Comparison of ENCODE assay signal across 25 cellular contexts in the genomic region with DNA sequence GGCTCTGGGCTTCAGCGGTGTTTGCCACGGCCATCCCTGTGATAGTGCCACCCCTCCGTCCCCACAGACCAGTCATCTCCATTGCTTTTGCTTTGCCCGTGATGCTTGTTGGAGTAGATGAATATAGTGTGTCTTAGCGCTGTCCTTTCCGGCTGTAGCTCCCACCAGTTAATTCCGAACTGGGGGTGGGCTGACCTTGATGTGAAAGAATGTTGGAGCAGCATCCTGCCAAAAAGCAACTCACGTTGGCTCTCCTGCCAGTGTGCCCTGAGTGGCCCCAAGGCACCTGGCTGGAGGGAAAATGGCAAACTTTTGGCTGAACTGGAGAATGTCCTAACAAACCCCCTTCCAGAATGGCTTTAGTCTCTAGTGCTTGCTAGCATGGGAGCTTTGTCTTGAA. TPM values are rescaled to one million over a fixed set of nuclear protein-coding genes. Genes with fewer than 3 reads are reported as not detected.
DNase-seq lines count a peak whose midpoint lies in the region; ATAC-seq, FAIRE-seq and TF ChIP-seq lines count a peak whose summit lies in the region.
"Had no signal": no experiment of that assay in that cellular context is flagged by ENCODE, and none has a peak within 500 bp of the region (broad histone marks: within the 10 kb centered on the region; RNA-seq: fewer than 3 reads in every experiment).

No MANE protein-coding gene starts in this region.

- intact Hi-C loops in CD8-positive, alpha-beta T cell (cut with DNase I, micrococcal nuclease), result no loop called here

- no peak for TF ChIP-seq CTCF in CD8-positive, alpha-beta T cell (IDR thresholded peaks at IDR 0.05)
- TF ChIP-seq CTCF in astrocyte (IDR thresholded peaks at IDR 0.05; ENCODE audit: insufficient read depth, low read depth, low read length) (no peak), nephron progenitor cell (IDR thresholded peaks at IDR 0.05) (no peak), Peyer's patch (IDR thresholded peaks at IDR 0.05) (no peak)

- FAIRE-seq in astrocyte (lab: Jason Lieb, UNC), result no peak

- H3K4me3 ChIP-seq in CD4-positive, CD25-positive, alpha-beta regulatory T cell (ENCODE audit: low read depth, low read length), result no peak overlapping the region
- no peak overlapping the region for H3K4me3 ChIP-seq in CD8-positive, alpha-beta T cell (ENCODE audit: low read depth, low read length)
- H3K4me3 ChIP-seq in astrocyte (ENCODE audit: insufficient read depth, low read depth, low read length), result no peak overlapping the region
- no peak overlapping the region for H3K4me3 ChIP-seq in SJCRH30
- H3K4me3 ChIP-seq in Peyer's patch, result no peak overlapping the region
- H3K4me3 ChIP-seq: gastroesophageal sphincter, HAP-1, sigmoid colon, uterus had no signal

- H3K4me3 Mint-ChIP-seq in CD4-positive, CD25-positive, alpha-beta regulatory T cell, result peak overlapping the region in 1 of 4 donors; percentile 58
- H3K4me3 Mint-ChIP-seq in CD8-positive, alpha-beta T cell, result no peak overlapping the region
- peak overlapping the region; percentile 57 for H3K4me3 Mint-ChIP-seq in astrocyte (ENCODE audit: unreplicated experiment)
- H3K4me3 Mint-ChIP-seq in nephron progenitor cell, result no peak overlapping the region
- H3K4me3 Mint-ChIP-seq: T-helper 1 cell treated with Interleukin-12 subunit alpha and Interleukin-12 subunit beta and Interleukin-4 antibody, amounts not matched to agents 30 μg/mL and 1 μg/mL, for 36 hours had no signal

- H3K4me2 ChIP-seq in astrocyte (ENCODE audit: low read length), result no peak overlapping the region

- H3K27ac Mint-ChIP-seq in CD4-positive, CD25-positive, alpha-beta regulatory T cell, result peak overlapping the region; percentile 23 to 68 (median 42)
- peak overlapping the region; percentile 37 for H3K27ac Mint-ChIP-seq in CD8-positive, alpha-beta T cell
- peak overlapping the region; percentile 47 for H3K27ac Mint-ChIP-seq in astrocyte (ENCODE audit: unreplicated experiment)
- H3K27ac Mint-ChIP-seq in nephron progenitor cell, result peak overlapping the region; percentile 93
- H3K27ac Mint-ChIP-seq: T-helper 1 cell treated with Interleukin-12 subunit alpha and Interleukin-12 subunit beta and Interleukin-4 antibody, amounts not matched to agents 30 μg/mL and 1 μg/mL, for 36 hours had no signal

- DNase-seq in CD4-positive, CD25-positive, alpha-beta regulatory T cell, result no peak
- no peak for DNase-seq in CD8-positive, alpha-beta T cell
- DNase-seq in astrocyte (ENCODE audit: low read depth) (no peak), nephron progenitor cell (no peak), SJCRH30 (no peak), Peyer's patch (no peak)
- DNase-seq: activated naive CD4-positive, alpha-beta T cell; activated T-cell treated with anti-CD3 and anti-CD28 coated beads for 4 hours; aorta; DMS53; IMR-90; NCI-H1105; NCI-H2081; NCI-H446; sigmoid colon; stimulated activated CD8-positive, alpha-beta memory T cell treated with anti-CD3 and anti-CD28 coated beads, Interleukin-4, amount 100 ng/mL, for 48 hours; uterus had no signal

- peaks cover 84% of the 10 kb centered on the region for H3K36me3 ChIP-seq in CD4-positive, CD25-positive, alpha-beta regulatory T cell (ENCODE audit: control insufficient read depth, insufficient read depth, low read length)
- peaks cover 56% of the 10 kb centered on the region for H3K36me3 ChIP-seq in CD8-positive, alpha-beta T cell (ENCODE audit: insufficient read depth, low read length)
- H3K36me3 ChIP-seq in astrocyte (ENCODE audit: insufficient read depth, low read length) (peaks cover 46% of the 10 kb centered on the region), SJCRH30 (peaks cover 80% of the 10 kb centered on the region), Peyer's patch (peaks cover 0 to 83% (median 4%) of the 10 kb centered on the region in 3 donors)
- H3K36me3 ChIP-seq: uterus had no signal

- H3K36me3 Mint-ChIP-seq in CD4-positive, CD25-positive, alpha-beta regulatory T cell, result peaks cover 46% of the 10 kb centered on the region
- H3K36me3 Mint-ChIP-seq in CD8-positive, alpha-beta T cell, result peaks cover 87% of the 10 kb centered on the region
- peaks cover 32% of the 10 kb centered on the region for H3K36me3 Mint-ChIP-seq in astrocyte (ENCODE audit: low read depth, unreplicated experiment)
- H3K36me3 Mint-ChIP-seq in nephron progenitor cell (ENCODE audit: low read depth), result peaks cover 66% of the 10 kb centered on the region

- no peaks in the 10 kb centered on the region for H3K27me3 Mint-ChIP-seq in CD4-positive, CD25-positive, alpha-beta regulatory T cell
- no peaks in the 10 kb centered on the region for H3K27me3 Mint-ChIP-seq in CD8-positive, alpha-beta T cell (ENCODE audit: low read depth)
- no peaks in the 10 kb centered on the region for H3K27me3 Mint-ChIP-seq in astrocyte (ENCODE audit: low read depth, unreplicated experiment)
- H3K27me3 Mint-ChIP-seq in nephron progenitor cell (ENCODE audit: low read depth, poor library complexity), result no peaks in the 10 kb centered on the region

- peaks cover 73% of the 10 kb centered on the region for H3K79me2 ChIP-seq in astrocyte (ENCODE audit: insufficient read depth, low read length)

- CTCF ChIA-PET in CD8-positive, alpha-beta T cell (lab: Charles Lee), result interaction anchor here (1.0 to 1.6 kb wide), 2 partner anchors 43 to 108 kb away, joined by 3 to 4 read pairs; no protein-coding TSS in a partner anchor

- POLR2A ChIA-PET in CD8-positive, alpha-beta T cell (lab: Charles Lee), result no interaction called here

- no peak overlapping the region for H3K27ac ChIP-seq in CD4-positive, CD25-positive, alpha-beta regulatory T cell (ENCODE audit: insufficient read depth, low read length, poor library complexity, severe bottlenecking)
- H3K27ac ChIP-seq in CD8-positive, alpha-beta T cell (ENCODE audit: low read depth, low read length), result no peak overlapping the region
- H3K27ac ChIP-seq in astrocyte (ENCODE audit: low read depth, low read length) (no peak overlapping the region), SJCRH30 (no peak overlapping the region), Peyer's patch (no peak overlapping the region)
- H3K27ac ChIP-seq: parathyroid adenoma, sigmoid colon, uterus, VCaP had no signal

- no peaks in the 10 kb centered on the region for H3K9me3 ChIP-seq in CD4-positive, CD25-positive, alpha-beta regulatory T cell (ENCODE audit: control insufficient read depth in 2 of 2, low read length in 2 of 2)
- H3K9me3 ChIP-seq in CD8-positive, alpha-beta T cell (ENCODE audit: low read length), result no peaks in the 10 kb centered on the region
- H3K9me3 ChIP-seq in astrocyte (ENCODE audit: insufficient read depth, low read depth, low read length) (no peaks in the 10 kb centered on the region), SJCRH30 (replicated peaks) (no peaks in the 10 kb centered on the region), Peyer's patch (no peaks in the 10 kb centered on the region)
- H3K9me3 ChIP-seq: gastroesophageal sphincter, HAP-1, sigmoid colon, uterus had no signal

- no peak for ATAC-seq in CD4-positive, CD25-positive, alpha-beta regulatory T cell (ENCODE audit: low read depth in 2 of 2)
- no peak for ATAC-seq in CD8-positive, alpha-beta T cell
- ATAC-seq in GM21723 (IDR thresholded peaks at IDR 0.05; ENCODE audit: unreplicated experiment), result no peak
- ATAC-seq: gastroesophageal sphincter had no signal

- no peak for TF ChIP-seq POLR2A in Peyer's patch (IDR thresholded peaks at IDR 0.05)

- H2AFZ ChIP-seq in astrocyte (ENCODE audit: low read depth, low read length), result no peak overlapping the region
- H2AFZ ChIP-seq: parathyroid adenoma had no signal

- peaks cover under 1% of the 10 kb centered on the region for H3K4me1 ChIP-seq in CD4-positive, CD25-positive, alpha-beta regulatory T cell (ENCODE audit: control insufficient read depth, insufficient read depth, low read length, poor library complexity, severe bottlenecking)
- H3K4me1 ChIP-seq in CD8-positive, alpha-beta T cell (ENCODE audit: insufficient read depth, low read length), result peaks cover 17% of the 10 kb centered on the region
- peaks cover 28% of the 10 kb centered on the region for H3K4me1 ChIP-seq in astrocyte (ENCODE audit: insufficient read depth, low read length)
- no peaks in the 10 kb centered on the region for H3K4me1 ChIP-seq in SJCRH30
- H3K4me1 ChIP-seq in Peyer's patch, result no peaks in the 10 kb centered on the region
- H3K4me1 ChIP-seq: parathyroid adenoma, uterus had no signal

- H3K4me1 Mint-ChIP-seq in CD4-positive, CD25-positive, alpha-beta regulatory T cell, result peaks cover 9 to 57% (median 39%) of the 10 kb centered on the region in 4 donors
- peaks cover 61% of the 10 kb centered on the region for H3K4me1 Mint-ChIP-seq in CD8-positive, alpha-beta T cell (ENCODE audit: low read depth)
- peaks cover 67% of the 10 kb centered on the region for H3K4me1 Mint-ChIP-seq in astrocyte (ENCODE audit: low read depth, unreplicated experiment)
- peaks cover 15% of the 10 kb centered on the region for H3K4me1 Mint-ChIP-seq in nephron progenitor cell

- no peak overlapping the region for H3K9ac ChIP-seq in astrocyte (ENCODE audit: low read length)
- H3K9ac ChIP-seq: parathyroid adenoma had no signal

- peaks cover 84% of the 10 kb centered on the region for H4K20me1 ChIP-seq in astrocyte (ENCODE audit: insufficient read depth, low read length)

- H3K9me3 Mint-ChIP-seq in CD4-positive, CD25-positive, alpha-beta regulatory T cell, result no peaks in the 10 kb centered on the region
- no peaks in the 10 kb centered on the region for H3K9me3 Mint-ChIP-seq in CD8-positive, alpha-beta T cell
- peaks cover 1% of the 10 kb centered on the region for H3K9me3 Mint-ChIP-seq in astrocyte (ENCODE audit: unreplicated experiment)
- no peaks in the 10 kb centered on the region for H3K9me3 Mint-ChIP-seq in nephron progenitor cell
- H3K9me3 Mint-ChIP-seq: T-helper 1 cell treated with Interleukin-12 subunit alpha and Interleukin-12 subunit beta and Interleukin-4 antibody, amounts not matched to agents 30 μg/mL and 1 μg/mL, for 36 hours had no signal

- H3K27me3 ChIP-seq in CD4-positive, CD25-positive, alpha-beta regulatory T cell (ENCODE audit: control insufficient read depth, insufficient read depth, low read length), result no peaks in the 10 kb centered on the region
- no peaks in the 10 kb centered on the region for H3K27me3 ChIP-seq in CD8-positive, alpha-beta T cell (ENCODE audit: insufficient read depth, low read length)
- no peaks in the 10 kb centered on the region for H3K27me3 ChIP-seq in astrocyte (ENCODE audit: insufficient read depth, low read length)
- no peaks in the 10 kb centered on the region for H3K27me3 ChIP-seq in SJCRH30
- no peaks in the 10 kb centered on the region for H3K27me3 ChIP-seq in Peyer's patch
- H3K27me3 ChIP-seq: gastroesophageal sphincter, sigmoid colon, uterus had no signal

RNA-seq across cellular contexts. Expression of a gene that starts 20.0 kb away (rescaled TPM):
- 46.7 TPM for total RNA-seq in CD4-positive, CD25-positive, alpha-beta regulatory T cell
- polyA plus RNA-seq in CD4-positive, CD25-positive, alpha-beta regulatory T cell, result 100 to 1,000 TPM; 152 to 175 (median 168) TPM
- total RNA-seq in CD8-positive, alpha-beta T cell, result 10 to 100 TPM; 39.1 to 39.6 TPM
- total RNA-seq in astrocyte, result 386 and 424 TPM in 2 replicates
- 175 and 179 TPM in 2 replicates for total RNA-seq in SJCRH30 (2014; rRNA removed; shearing (Covaris generic))
- 100 to 1,000 TPM; 131 to 150 (median 133) TPM for total RNA-seq in Peyer's patch

RNA-seq across cellular contexts. Expression of a gene that starts 41.5 kb away (rescaled TPM):
- 1.4 TPM for total RNA-seq in CD4-positive, CD25-positive, alpha-beta regulatory T cell
- polyA plus RNA-seq in CD4-positive, CD25-positive, alpha-beta regulatory T cell, result under 1 TPM in 1 of 4 donors, not detected in 3; 0.38 TPM
- total RNA-seq in CD8-positive, alpha-beta T cell, result under 1 TPM; 0.16 to 0.56 TPM
- 1.1 and 1.9 TPM in 2 replicates for total RNA-seq in astrocyte
- total RNA-seq in SJCRH30 (2014; rRNA removed; shearing (Covaris generic)), result 0.05 and 0.24 TPM in 2 replicates
- not detected for total RNA-seq in Peyer's patch
- total RNA-seq: kidney epithelial cell, SK-MEL-5 had no signal

RNA-seq across cellular contexts. Expression of a gene that starts 47.5 kb away (rescaled TPM):
- 15.7 TPM for total RNA-seq in CD4-positive, CD25-positive, alpha-beta regulatory T cell
- polyA plus RNA-seq in CD4-positive, CD25-positive, alpha-beta regulatory T cell, result 1 to 10 TPM; 3.4 to 7.0 (median 5.2) TPM
- total RNA-seq in CD8-positive, alpha-beta T cell, result 10 to 100 TPM; 17.3 to 17.4 TPM
- total RNA-seq in astrocyte, result 12.6 and 12.8 TPM in 2 replicates
- 29.2 and 30.0 TPM in 2 replicates for total RNA-seq in SJCRH30 (2014; rRNA removed; shearing (Covaris generic))
- total RNA-seq in Peyer's patch, result 10 to 100 TPM; 18.4 to 47.0 (median 23.5) TPM

Comparison
In these comparisons a context has a peak if more than half of its experiments do, and no peak if none do; other contexts are left out.
1. H3K27ac Mint-ChIP-seq: peak in every context shown above with its lines; median percentile 93 in nephron progenitor cell; 47 in astrocyte; 42 in CD4-positive, CD25-positive, alpha-beta regulatory T cell; 37 in CD8-positive, alpha-beta T cell.